In genomic region chr2:218711550-218711929, GRCh38 we compare ENCODE assay signal across 8 cellular contexts. TPM values are rescaled to one million over a fixed set of nuclear protein-coding genes. Genes with fewer than 3 reads are reported as not detected.
A peak's percentile ranks its signal among the peaks of the same experiment; 100 is the strongest.
DNase-seq lines count a peak whose midpoint lies in the region; ATAC-seq, FAIRE-seq and TF ChIP-seq lines count a peak whose summit lies in the region.

No MANE protein-coding gene starts in this region.

- 4% methylated on average over 5 of the region's 5 CpGs for WGBS in esophagus squamous epithelium, 2 donors

- peaks cover 7 to 30% (median 11%) of the 10 kb centered on the region in 3 donors for H3K4me1 ChIP-seq in esophagus squamous epithelium

- peak overlapping the region; percentile 99 for H3K27ac Mint-ChIP-seq in progenitor cell of endocrine pancreas

- no peak for ATAC-seq in activated CD4-positive, CD25-positive, alpha-beta regulatory T cell treated with anti-CD3 and anti-CD28 coated beads, Interleukin-2, amount 50 U/mL, for 24 hours
- no peak for ATAC-seq in GM19397 (IDR thresholded peaks at IDR 0.05; ENCODE audit: unreplicated experiment)

- no peaks in the 10 kb centered on the region for H3K27me3 ChIP-seq in esophagus squamous epithelium

- DNase-seq in GM13977 (ENCODE audit: low spot score) (peak; percentile 21), RCC 7860 (ENCODE audit: low spot score) (peak; percentile 42), esophagus squamous epithelium (lab: John Stamatoyannopoulos, UW) (no peak), progenitor cell of endocrine pancreas (ENCODE audit: low spot score, unreplicated experiment) (no peak), cerebellum (ENCODE audit: low spot score) (no peak), posterior vena cava (ENCODE audit: low spot score) (no peak)

- FAIRE-seq in RCC 7860 (lab: Jason Lieb, UNC): peak; percentile 42

- in situ Hi-C loops in GM13977 (cut with MboI; ENCODE audit: low pct_unique_long_range_greater_than_20kb, low sequenced_read_pairs, unreplicated experiment): no loop called here

- H3K9me3 Mint-ChIP-seq in progenitor cell of endocrine pancreas (ENCODE audit: low read depth): no peaks in the 10 kb centered on the region

- peak overlapping the region; percentile 92 to 98 (median 94) for H3K27ac ChIP-seq in esophagus squamous epithelium

- no peaks in the 10 kb centered on the region for H3K27me3 Mint-ChIP-seq in progenitor cell of endocrine pancreas

- no peak for TF ChIP-seq POLR2A in esophagus squamous epithelium (IDR thresholded peaks at IDR 0.05)

- peak overlapping the region; percentile 96 for H3K4me3 Mint-ChIP-seq in progenitor cell of endocrine pancreas (ENCODE audit: low read depth)

- H3K4me1 Mint-ChIP-seq in progenitor cell of endocrine pancreas (ENCODE audit: low read depth): peaks cover 12% of the 10 kb centered on the region

- H3K9me3 ChIP-seq in esophagus squamous epithelium: no peaks in the 10 kb centered on the region

- intact Hi-C loops in esophagus squamous epithelium (cut with DNase I) (no loop called here), posterior vena cava (cut with DNase I) (loop anchor here in 1 of 2 donors (10.0 kb wide), 1 partner anchor 143 kb away; the partner anchor contains the start of gene WNT6)

- peaks cover 0 to 13% (median 0%) of the 10 kb centered on the region in 3 donors for H3K36me3 ChIP-seq in esophagus squamous epithelium

- H3K4me3 ChIP-seq in esophagus squamous epithelium: peak overlapping the region; percentile 75 to 92 (median 84)

- H3K36me3 Mint-ChIP-seq in progenitor cell of endocrine pancreas (ENCODE audit: insufficient read depth): peaks cover 2% of the 10 kb centered on the region

- no peak for TF ChIP-seq CTCF in GM13977 (IDR thresholded peaks at IDR 0.05; ENCODE audit: extremely low read depth, insufficient read depth, missing control alignments)
- no peak for TF ChIP-seq CTCF in esophagus squamous epithelium (IDR thresholded peaks at IDR 0.05)
- TF ChIP-seq CTCF in progenitor cell of endocrine pancreas (IDR thresholded peaks at IDR 0.05; ENCODE audit: unreplicated experiment): no peak

RNA-seq across cellular contexts. Expression of gene TTLL4, which starts 0.9 kb away (rescaled TPM):
- 10 to 100 TPM; 12.8 to 17.5 (median 15.6) TPM for total RNA-seq in esophagus squamous epithelium
- 92.1 and 93.4 TPM in 2 replicates for total RNA-seq in progenitor cell of endocrine pancreas
- total RNA-seq in cerebellum: 23.2 TPM
- total RNA-seq in posterior vena cava: 10 to 100 TPM; 14.6 to 17.5 TPM

RNA-seq across cellular contexts. Expression of gene STK36, which starts 39.7 kb away (rescaled TPM):
- 10 to 100 TPM in 2 of 4 donors, 1 to 10 TPM in 2; 5.8 to 27.8 (median 10.4) TPM for total RNA-seq in esophagus squamous epithelium
- total RNA-seq in progenitor cell of endocrine pancreas: 137 and 138 TPM in 2 replicates
- 52.3 TPM for total RNA-seq in cerebellum
- 10 to 100 TPM; 16.1 to 22.3 TPM for total RNA-seq in posterior vena cava

RNA-seq across cellular contexts. Expression of gene RNF25, which starts 39.7 kb away (rescaled TPM):
- total RNA-seq in esophagus squamous epithelium: 10 to 100 TPM in 3 of 4 donors, 1 to 10 TPM in 1; 9.6 to 17.4 (median 15.7) TPM
- 27.1 and 28.7 TPM in 2 replicates for total RNA-seq in progenitor cell of endocrine pancreas
- total RNA-seq in cerebellum: 14.9 TPM
- total RNA-seq in posterior vena cava: 10 to 100 TPM; 21.2 to 24.3 TPM

RNA-seq across cellular contexts. Expression of gene BCS1L, which starts 52.1 kb away (rescaled TPM):
- total RNA-seq in esophagus squamous epithelium (10 to 100 TPM; 29.9 to 34.0 (median 30.6) TPM), progenitor cell of endocrine pancreas (45.8 and 49.9 TPM in 2 replicates), cerebellum (15.2 TPM), posterior vena cava (10 to 100 TPM; 24.6 to 32.3 TPM)

RNA-seq across cellular contexts. Expression of gene ZNF142, which starts 52.1 kb away (rescaled TPM):
- total RNA-seq in esophagus squamous epithelium (10 to 100 TPM; 10.8 to 23.1 (median 20.0) TPM), progenitor cell of endocrine pancreas (42.2 and 43.1 TPM in 2 replicates), cerebellum (18.1 TPM), posterior vena cava (10 to 100 TPM; 19.4 to 23.7 TPM)

Comparison
In these comparisons a context has a peak if more than half of its experiments do, and no peak if none do; other contexts are left out.
1. DNase-seq: peak in GM13977 (single experiment) and RCC 7860 (single experiment); none in esophagus squamous epithelium (single experiment), progenitor cell of endocrine pancreas (single experiment), cerebellum (single experiment) and posterior vena cava (single experiment).